In genomic region chr18:39453882-39454281, GRCh38 we compare ENCODE assay signal across 8 cellular contexts.
DNase-seq lines count a peak whose midpoint lies in the region; ATAC-seq and TF ChIP-seq lines count a peak whose summit lies in the region.

No MANE protein-coding gene starts in this region.

- intact Hi-C loops in vagina (cut with DNase I), result no loop called here

- H3K27ac Mint-ChIP-seq in progenitor cell of endocrine pancreas (peak overlapping the region; percentile 2), mesothelial cell of epicardium (no peak overlapping the region)

- DNase-seq in ELR (ENCODE audit: low read depth) (peak; percentile 17), RPMI8226 (peak; percentile 26), globus pallidus (ENCODE audit: low spot score) (peak; percentile 55), progenitor cell of endocrine pancreas (ENCODE audit: low spot score, unreplicated experiment) (no peak), mesothelial cell of epicardium (ENCODE audit: low spot score in 2 of 2, unreplicated experiment in 2 of 2) (no peak), vagina (ENCODE audit: extremely low spot score in 2 of 2) (no peak), WERI-Rb-1 (no peak)

- H3K4me3 ChIP-seq in vagina (peak overlapping the region in 1 of 2 donors; percentile 10), WERI-Rb-1 (ENCODE audit: low read depth, low read length) (no peak overlapping the region)

- H3K4me3 Mint-ChIP-seq in progenitor cell of endocrine pancreas (ENCODE audit: low read depth) (no peak overlapping the region), mesothelial cell of epicardium (no peak overlapping the region)

- H3K36me3 ChIP-seq in vagina (no peaks in the 10 kb centered on the region), WERI-Rb-1 (no peaks in the 10 kb centered on the region)

- no peak for ATAC-seq in HG02759 (IDR thresholded peaks at IDR 0.05; ENCODE audit: unreplicated experiment)

- TF ChIP-seq CTCF in progenitor cell of endocrine pancreas (IDR thresholded peaks at IDR 0.05; ENCODE audit: unreplicated experiment), result no peak
- no peak for TF ChIP-seq CTCF in mesothelial cell of epicardium (IDR thresholded peaks at IDR 0.05; ENCODE audit: unreplicated experiment)
- TF ChIP-seq CTCF in vagina (IDR thresholded peaks at IDR 0.05), result no peak
- no peak for TF ChIP-seq CTCF in WERI-Rb-1 (IDR thresholded peaks at IDR 0.05; ENCODE audit: low read depth, low read length)

- H3K27me3 Mint-ChIP-seq in progenitor cell of endocrine pancreas (no peaks in the 10 kb centered on the region), mesothelial cell of epicardium (ENCODE audit: low read depth) (no peaks in the 10 kb centered on the region)

- no peaks in the 10 kb centered on the region for H3K9me3 ChIP-seq in vagina
- no peaks in the 10 kb centered on the region for H3K9me3 ChIP-seq in WERI-Rb-1 (ENCODE audit: severe bottlenecking)

- peaks cover 23% of the 10 kb centered on the region for H3K4me1 Mint-ChIP-seq in progenitor cell of endocrine pancreas (ENCODE audit: low read depth)
- H3K4me1 Mint-ChIP-seq in mesothelial cell of epicardium, result peaks cover 8% of the 10 kb centered on the region

- no peak for TF ChIP-seq POLR2A in vagina (IDR thresholded peaks at IDR 0.05)

- H3K27me3 ChIP-seq in vagina (no peaks in the 10 kb centered on the region), WERI-Rb-1 (ENCODE audit: insufficient read depth, low read depth, severe bottlenecking) (no peaks in the 10 kb centered on the region)

- peaks cover 8% of the 10 kb centered on the region for H3K9me3 Mint-ChIP-seq in progenitor cell of endocrine pancreas (ENCODE audit: low read depth)
- peaks cover 6% of the 10 kb centered on the region for H3K9me3 Mint-ChIP-seq in mesothelial cell of epicardium

- H3K4me1 ChIP-seq in vagina, result peaks cover 13% of the 10 kb centered on the region

- H3K27ac ChIP-seq in vagina (no peak overlapping the region), WERI-Rb-1 (no peak overlapping the region)

- H3K36me3 Mint-ChIP-seq in progenitor cell of endocrine pancreas (ENCODE audit: insufficient read depth) (no peaks in the 10 kb centered on the region), mesothelial cell of epicardium (no peaks in the 10 kb centered on the region)

Comparison
In these comparisons a context has a peak if more than half of its experiments do, and no peak if none do; other contexts are left out.
1. DNase-seq: peak in ELR (single experiment), RPMI8226 (single experiment) and globus pallidus (single experiment); none in progenitor cell of endocrine pancreas (single experiment), mesothelial cell of epicardium (0 of 2), vagina (0 of 2) and WERI-Rb-1 (single experiment).